Comparison of ENCODE assay signal across 11 cellular contexts in the genomic region with DNA sequence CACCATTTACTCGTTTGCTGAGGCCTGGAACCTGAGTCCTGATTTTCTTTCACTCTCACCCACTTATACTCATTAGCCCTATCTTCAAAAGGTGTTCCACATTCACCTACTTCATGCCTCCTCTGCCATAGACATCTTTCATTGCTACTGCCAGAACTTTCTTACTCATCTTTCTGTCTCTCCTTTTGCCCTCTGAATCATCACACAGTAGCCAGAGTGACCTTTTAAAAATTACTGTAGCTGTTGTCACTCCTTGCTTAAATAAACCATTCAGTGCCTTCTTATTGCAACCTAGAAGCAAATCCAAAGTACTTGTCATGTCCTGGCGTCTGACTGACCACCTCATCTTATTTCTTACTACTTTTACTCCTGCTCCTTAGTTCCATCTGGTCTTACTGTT. TPM values are rescaled to one million over a fixed set of nuclear protein-coding genes. Genes with fewer than 3 reads are reported as not detected.
A peak's percentile ranks its signal among the peaks of the same experiment; 100 is the strongest.
DNase-seq lines count a peak whose midpoint lies in the region; ATAC-seq, FAIRE-seq and TF ChIP-seq lines count a peak whose summit lies in the region.
"Had no signal": no experiment of that assay in that cellular context is flagged by ENCODE, and none has a peak within 500 bp of the region (broad histone marks: within the 10 kb centered on the region; RNA-seq: fewer than 3 reads in every experiment).

No MANE protein-coding gene starts in this region.

- H3K36me3 ChIP-seq in IMR-90 (ENCODE audit: control insufficient read depth, insufficient read depth, low read length) (peaks cover 15% of the 10 kb centered on the region), brain microvascular endothelial cell (replicated peaks) (peaks cover 9% of the 10 kb centered on the region), small intestine (ENCODE audit: control insufficient read depth in 2 of 2, insufficient read depth in 2 of 2, low read length in 2 of 2) (peaks cover 3 to 4% of the 10 kb centered on the region in 2 donors), spleen (peaks cover 0 to 83% (median 6%) of the 10 kb centered on the region in 6 donors)

- 0 out of 2 replicates have a peak overlapping the region, but pooled peaks have one; percentile 2 for H3K14ac ChIP-seq in IMR-90 (replicated peaks; ENCODE audit: low read depth, low read length)

- no peak overlapping the region for H2BK15ac ChIP-seq in IMR-90 (ENCODE audit: low read depth, low read length)

- dilution Hi-C loops in IMR-90 (cut with HindIII; ENCODE audit: low sequenced_read_pairs, unreplicated experiment) = no loop called here

- TF ChIP-seq RAD21 in IMR-90 (IDR thresholded peaks at IDR 0.05; ENCODE audit: low read length) = no peak

- peak overlapping the region; percentile 0; the same call in 1 of the 2 replicates for H3K23ac ChIP-seq in IMR-90 (ENCODE audit: low read depth, low read length)

- H2AK9ac ChIP-seq in IMR-90 (replicated peaks; ENCODE audit: low read depth, low read length, poor library complexity) = no peak overlapping the region

- no peak overlapping the region for H4K5ac ChIP-seq in IMR-90 (ENCODE audit: low read depth, low read length)

- DNase-seq in COLO829 (ENCODE audit: low spot score) (peak; percentile 22), IMR-90 (peak; percentile 82), brain microvascular endothelial cell (peak; percentile 37), myocyte (ENCODE audit: low read depth) (peak; percentile 44), T-helper 1 cell (no peak), small intestine (no peak), COLO668 (lab: John Stamatoyannopoulos, UW; ENCODE audit: unreplicated experiment) (no peak), spleen (no peak)
- DNase-seq: activated naive CD8-positive, alpha-beta T cell treated with anti-CD3 and anti-CD28 coated beads, Interleukin-2, amount 10 ng/mL, durations not matched to agents 7 days and 5 days; effector memory CD4-positive, alpha-beta T cell; NCI-H1105 treated with DMSO at 0.1 percent for 48 hours had no signal

- TF ChIP-seq POLR2A in IMR-90 (IDR thresholded peaks at IDR 0.05; ENCODE audit: low read depth, low read length) (no peak), spleen (IDR thresholded peaks at IDR 0.05) (no peak)

- no peak overlapping the region for H3K27ac ChIP-seq in IMR-90 (ENCODE audit: insufficient read depth, low read length)
- H3K27ac ChIP-seq in brain microvascular endothelial cell = peak overlapping the region; percentile 29
- H3K27ac ChIP-seq in small intestine (ENCODE audit: low read depth in 1 of 2, low read length in 1 of 2) = no peak overlapping the region
- H3K27ac ChIP-seq in spleen = peak overlapping the region in 3 of 8 donors; percentile 7 to 14 (median 8)

- H2BK5ac ChIP-seq in IMR-90 (ENCODE audit: low read depth, low read length, poor library complexity, severe bottlenecking) = peak overlapping the region; percentile 74

- no peak overlapping the region for H2AFZ ChIP-seq in IMR-90 (replicated peaks; ENCODE audit: low read length, poor library complexity)

- CTCF ChIA-PET in IMR-90 (lab: Yijun Ruan, JAX) = no interaction called here

- 0% methylated on average over 1 of the region's 2 CpGs; no CpG with 5 or more reads in 1 of the 2 experiments for WGBS in IMR-90 (ENCODE audit: extremely low coverage in 2 of 2, insufficient read length in 1 of 2), 2 experiments
- 87% methylated on average over 2 of the region's 2 CpGs for WGBS in small intestine, 3 donors
- 76 to 89% (median 82%) methylated on average over 2 of the region's 2 CpGs for WGBS in spleen, 5 donors

- peaks cover 28% of the 10 kb centered on the region for H3K9me1 ChIP-seq in IMR-90 (ENCODE audit: insufficient read depth, low read length)

- no peak overlapping the region for H3K56ac ChIP-seq in IMR-90 (ENCODE audit: extremely low read depth, insufficient read depth, low read length)

- no peak overlapping the region for H4K8ac ChIP-seq in IMR-90 (ENCODE audit: low read depth in 2 of 2, low read length in 2 of 2)

- no peak for FAIRE-seq in small intestine (lab: Jason Lieb, UNC)

- H3K4me2 ChIP-seq in IMR-90 (ENCODE audit: low read depth, low read length) = peak overlapping the region; percentile 67; the same call in 1 of the 2 replicates

- H3K9ac ChIP-seq in IMR-90 (ENCODE audit: low read depth, low read length) = no peak overlapping the region

- H3K4me1 ChIP-seq in IMR-90 (ENCODE audit: control insufficient read depth, insufficient read depth, low read length) = peaks cover 17% of the 10 kb centered on the region
- no peaks in the 10 kb centered on the region for H3K4me1 ChIP-seq in small intestine (ENCODE audit: control insufficient read depth in 2 of 2, insufficient read depth in 1 of 2, low read depth in 1 of 2, low read length in 1 of 2)
- peaks cover 0 to 14% (median 11%) of the 10 kb centered on the region in 6 donors for H3K4me1 ChIP-seq in spleen

- H4K20me1 ChIP-seq in IMR-90 (ENCODE audit: insufficient read depth, low read length) = peaks cover 58% of the 10 kb centered on the region

- peak; percentile 75 for ATAC-seq in IMR-90 (ENCODE audit: low read depth)

- no peak overlapping the region for H2AK5ac ChIP-seq in IMR-90 (ENCODE audit: low read depth, low read length)

- H3K4ac ChIP-seq in IMR-90 (ENCODE audit: low read depth, low read length) = no peak overlapping the region

- H3K4me3 ChIP-seq in IMR-90 (ENCODE audit: insufficient read depth, low read depth, low read length) (no peak overlapping the region), brain microvascular endothelial cell (ENCODE audit: low read depth, low read length) (no peak overlapping the region), small intestine (ENCODE audit: low read depth in 1 of 2, low read length in 2 of 2) (no peak overlapping the region), spleen (no peak overlapping the region)

- intact Hi-C loops in IMR-90 (cut with micrococcal nuclease) = no loop called here
- intact Hi-C loops in spleen (cut with DNase I; ENCODE audit: low total_unique reads) = no loop called here

- H3K79me1 ChIP-seq in IMR-90 (ENCODE audit: low read depth in 1 of 2, low read length in 2 of 2) = peaks cover 36 to 79% of the 10 kb centered on the region in 2 experiments

- in situ Hi-C loops in IMR-90 (cut with MboI; ENCODE audit: low sequenced_read_pairs) = no loop called here
- in situ Hi-C loops in brain microvascular endothelial cell (cut with HindIII; ENCODE audit: low pct_ligation_motif_present, low sequenced_read_pairs) = no loop called here

- no peaks in the 10 kb centered on the region for H3K9me3 ChIP-seq in IMR-90 (ENCODE audit: control insufficient read depth, insufficient read depth, low read length)
- no peaks in the 10 kb centered on the region for H3K9me3 ChIP-seq in small intestine (ENCODE audit: control insufficient read depth, low read depth)
- H3K9me3 ChIP-seq in spleen = no peaks in the 10 kb centered on the region

- H3K27me3 ChIP-seq in IMR-90 (ENCODE audit: control insufficient read depth, insufficient read depth, low read length) (no peaks in the 10 kb centered on the region), brain microvascular endothelial cell (replicated peaks) (no peaks in the 10 kb centered on the region), small intestine (ENCODE audit: control insufficient read depth in 2 of 2, insufficient read depth in 2 of 2, low read length in 2 of 2) (no peaks in the 10 kb centered on the region), spleen (replicated peaks in 1 of 7) (no peaks in the 10 kb centered on the region)

- no peak overlapping the region for H4K91ac ChIP-seq in IMR-90 (ENCODE audit: insufficient read depth, low read depth, low read length)

- peak overlapping the region; percentile 13; the same call in 1 of the 2 replicates for H3K18ac ChIP-seq in IMR-90 (ENCODE audit: low read depth, low read length)

- H2BK20ac ChIP-seq in IMR-90 (ENCODE audit: low read depth, low read length) = no peak overlapping the region; the same call in 1 of the 2 replicates

- no TSS peak for BruUV-seq in IMR-90 (replicated peaks; lab: Mats Ljungman, UMichigan)

- POLR2A ChIA-PET in IMR-90 (lab: Charles Lee; ENCODE audit: unreplicated experiment) = interaction anchor here (1.7 kb wide), 1 partner anchor 39 kb away, joined by 9 read pairs; a partner anchor contains a TSS

- no peak for TF ChIP-seq CTCF in IMR-90 (conservative IDR thresholded peaks at IDR 0.05; ENCODE audit: low read depth, low read length)
- TF ChIP-seq CTCF in brain microvascular endothelial cell (IDR thresholded peaks at IDR 0.05; ENCODE audit: low read depth, low read length, missing control alignments) = no peak
- no peak for TF ChIP-seq CTCF in spleen (IDR thresholded peaks at IDR 0.05 in 8 of 11, conservative IDR thresholded peaks at IDR 0.05 in 3 of 11)

- H2BK120ac ChIP-seq in IMR-90 (ENCODE audit: low read depth, low read length) = no peak overlapping the region

TF ChIP-seq in IMR-90, 13 proteins besides CTCF, POLR2A, EP300 and RAD21 (continues in another document):
- peak; percentile 51 for TF ChIP-seq RCOR1 (IDR thresholded peaks at IDR 0.05; ENCODE audit: insufficient replicate concordance, low read length)
- TF ChIP-seq MAZ (IDR thresholded peaks at IDR 0.05; ENCODE audit: borderline replicate concordance, low read depth, low read length) = no peak
- no peak for TF ChIP-seq NFE2L2 (IDR thresholded peaks at IDR 0.05; ENCODE audit: low read depth, low read length)
- peak; percentile 26; the same call in 1 of the 2 replicates for TF ChIP-seq MAFK (IDR thresholded peaks at IDR 0.05; ENCODE audit: low read depth, low read length)
- no peak for TF ChIP-seq CHD1 (IDR thresholded peaks at IDR 0.05; ENCODE audit: low read depth, low read length)
- TF ChIP-seq MXI1 (IDR thresholded peaks at IDR 0.05; ENCODE audit: borderline replicate concordance, low read depth, low read length) = no peak
- peak; percentile 77 for TF ChIP-seq CEBPB (IDR thresholded peaks at IDR 0.05; ENCODE audit: low read depth, low read length)
- TF ChIP-seq BHLHE40 (IDR thresholded peaks at IDR 0.05; ENCODE audit: low read depth, low read length) = peak; percentile 13; the same call in 1 of the 2 replicates
- TF ChIP-seq RFX5 (IDR thresholded peaks at IDR 0.05; ENCODE audit: low read depth, low read length) = no peak

RNA-seq across cellular contexts. Expression of a gene that starts 38.2 kb away (rescaled TPM):
- total RNA-seq in IMR-90 (2012; rRNA removed) (116 and 119 TPM in 2 replicates), myocyte (101 and 108 TPM in 2 replicates), spleen (100 to 1,000 TPM in 2 of 7 donors, 10 to 100 TPM in 5; 79.1 to 119 (median 87.4) TPM)
- polyA plus RNA-seq in IMR-90 (2012; rRNA removed) (197 and 231 TPM in 2 replicates), small intestine (10 to 100 TPM; 15.4 to 55.9 (median 22.4) TPM), spleen (10 to 100 TPM; 46.1 to 59.4 (median 57.6) TPM)
- polyA plus RNA-seq in IMR-90 (2012; cell fraction: cytosol; rRNA removed) = 32.5 and 114 TPM in 2 replicates
- 8.9 and 101 TPM in 2 replicates for polyA plus RNA-seq in IMR-90 (2012; cell fraction: nucleus; rRNA removed; ENCODE audit: low replicate concordance)
- polyA plus RNA-seq in myocyte (2012) = 202 TPM

Comparison
In these comparisons a context has a peak if more than half of its experiments do, and no peak if none do; other contexts are left out.
1. DNase-seq: peak in COLO829 (single experiment), IMR-90 (single experiment), brain microvascular endothelial cell (single experiment) and myocyte (single experiment); none in T-helper 1 cell (0 of 5), small intestine (single experiment), COLO668 (single experiment) and spleen (single experiment).